Comparison of ENCODE assay signal across 16 cellular contexts in genomic region chr3:32305477-32305876, GRCh38.
"Had no signal": no experiment of that assay in that cellular context is flagged by ENCODE, and none has a peak within 500 bp of the region (broad histone marks: within the 10 kb centered on the region; RNA-seq: fewer than 3 reads in every experiment).

No MANE protein-coding gene starts in this region.

- H3K27me3 ChIP-seq: colonic mucosa, neutrophil, transverse colon, vagina had no signal

- H3K27ac ChIP-seq: colonic mucosa, lower lobe of right lung, neutrophil, SK-N-MC, transverse colon, vagina, WERI-Rb-1 had no signal

- H3K9me3 ChIP-seq: colonic mucosa, lower lobe of right lung, neutrophil, transverse colon, vagina had no signal

- H3K4me3 ChIP-seq: colonic mucosa, lower lobe of right lung, SK-N-MC, transverse colon, vagina had no signal

- H3K36me3 ChIP-seq: colonic mucosa, lower lobe of right lung, neutrophil, transverse colon, vagina, WERI-Rb-1 had no signal

- ATAC-seq: lower lobe of right lung; natural killer cell; stimulated activated naive CD8-positive, alpha-beta T cell treated with anti-CD3 and anti-CD28 coated beads, Interleukin-15, Interleukin-2, amounts not matched to agents 100 U/mL and 50 U/mL, for 24 hours had no signal

- DNase-seq: activated CD4-positive, alpha-beta memory T cell treated with anti-CD3 and anti-CD28 coated beads for 36 hours; activated naive CD4-positive, alpha-beta T cell; activated naive CD8-positive, alpha-beta T cell treated with anti-CD3 and anti-CD28 coated beads, Interleukin-2, amount 10 ng/mL, durations not matched to agents 7 days and 5 days; activated T-cell treated with anti-CD3 and anti-CD28 coated beads for 4 hours; anterior cingulate cortex; colonic mucosa; lower lobe of right lung; natural killer cell; stimulated activated CD4-positive, alpha-beta T cell treated with anti-CD3 and anti-CD28 coated beads, Interleukin-12 subunit alpha, Interleukin-12 subunit beta, amount 100 ng/mL, for 4 hours; stimulated activated CD4-positive, alpha-beta T cell treated with anti-CD3 and anti-CD28 coated beads, Interleukin-1b, Interleukin-23, amount 100 ng/mL, for 48 hours; stimulated activated naive CD8-positive, alpha-beta T cell treated with anti-CD3 and anti-CD28 coated beads, Interleukin-15, Interleukin-2, amounts not matched to agents 100 U/mL and 50 U/mL, for 24 hours; transverse colon; WERI-Rb-1 had no signal

- H3K4me1 ChIP-seq: colonic mucosa, vagina had no signal
